12 cellular contexts compared by ENCODE assay signal in genomic region chrX:39808471-39808917, GRCh38.
DNase-seq lines count a peak whose midpoint lies in the region; ATAC-seq and TF ChIP-seq lines count a peak whose summit lies in the region.
"Had no signal": no experiment of that assay in that cellular context is flagged by ENCODE, and none has a peak within 500 bp of the region (broad histone marks: within the 10 kb centered on the region; RNA-seq: fewer than 3 reads in every experiment).

No MANE protein-coding gene starts in this region.

- no peaks in the 10 kb centered on the region for H3K36me3 ChIP-seq in breast epithelium

- no peak overlapping the region for H3K27ac Mint-ChIP-seq in MCF 10A (ENCODE audit: low read depth, unreplicated experiment)

- H3K4me1 Mint-ChIP-seq in MCF 10A (ENCODE audit: insufficient read depth, unreplicated experiment), result peaks cover 11% of the 10 kb centered on the region

- peaks cover 74% of the 10 kb centered on the region for H3K27me3 Mint-ChIP-seq in MCF 10A (ENCODE audit: insufficient read depth, unreplicated experiment)

- H3K9me3 Mint-ChIP-seq in MCF 10A (ENCODE audit: unreplicated experiment), result peaks cover 8% of the 10 kb centered on the region

- intact Hi-C loops in breast epithelium (cut with DNase I; ENCODE audit: low total_unique reads), result no loop called here
- intact Hi-C loops in MCF 10A (cut with micrococcal nuclease), result no loop called here

- H3K4me3 ChIP-seq in breast epithelium, result no peak overlapping the region

- ATAC-seq in left lobe of liver, result peak; percentile 48
- ATAC-seq in HG03342 (IDR thresholded peaks at IDR 0.05; ENCODE audit: unreplicated experiment), result no peak
- no peak for ATAC-seq in HG02884 (IDR thresholded peaks at IDR 0.05; ENCODE audit: unreplicated experiment)

- POLR2A ChIA-PET in MCF 10A (lab: Yijun Ruan, JAX), result no interaction called here

- no peak for TF ChIP-seq CTCF in breast epithelium (IDR thresholded peaks at IDR 0.05)
- TF ChIP-seq CTCF in MCF 10A (IDR thresholded peaks at IDR 0.05; ENCODE audit: unreplicated experiment), result no peak

- CTCF ChIA-PET in MCF 10A (lab: Yijun Ruan, JAX), result interaction anchor here (0.6 kb wide), 1 partner anchor 15 kb away, joined by 3 read pairs; no protein-coding TSS in a partner anchor

- H3K27ac ChIP-seq in breast epithelium, result peak overlapping the region; percentile 60 to 65
- H3K27ac ChIP-seq: 22Rv1, foreskin keratinocyte had no signal

- DNase-seq in breast epithelium (ENCODE audit: low spot score in 2 of 2) (peak in 1 of 2 donors; percentile 40), MCF 10A (ENCODE audit: unreplicated experiment) (no peak), dedifferentiated amniotic fluid mesenchymal stem cell (ENCODE audit: extremely low spot score) (peak; percentile 51), left lobe of liver (ENCODE audit: low spot score) (no peak), ureter (ENCODE audit: low spot score) (peak; percentile 50)
- no peak for DNase-seq in activated naive CD4-positive, alpha-beta T cell treated with anti-CD3 and anti-CD28 coated beads, Interleukin-2, amount 50 U/mL, for 16 hours
- DNase-seq: activated effector memory CD4-positive, alpha-beta T cell treated with anti-CD3 and anti-CD28 coated beads, Interleukin-2, amount 50 U/mL, for 16 hours; NCI-H524 had no signal

- no peak overlapping the region for H3K4me3 Mint-ChIP-seq in MCF 10A (ENCODE audit: unreplicated experiment)

- H3K27me3 ChIP-seq in breast epithelium, result peaks cover 0 to 62% of the 10 kb centered on the region in 2 donors
- H3K27me3 ChIP-seq: foreskin keratinocyte had no signal

- no peaks in the 10 kb centered on the region for H3K36me3 Mint-ChIP-seq in MCF 10A (ENCODE audit: insufficient read depth, unreplicated experiment)

- no peaks in the 10 kb centered on the region for H3K4me1 ChIP-seq in breast epithelium
- H3K4me1 ChIP-seq: foreskin keratinocyte had no signal

- no peaks in the 10 kb centered on the region for H3K9me3 ChIP-seq in breast epithelium

- BruUV-seq in MCF 10A (replicated peaks; lab: Mats Ljungman, UMichigan), result no TSS peak

- TF ChIP-seq POLR2A in breast epithelium (IDR thresholded peaks at IDR 0.05), result no peak

Comparison
In these comparisons a context has a peak if more than half of its experiments do, and no peak if none do; other contexts are left out.
1. DNase-seq: peak in dedifferentiated amniotic fluid mesenchymal stem cell (single experiment) and ureter (single experiment); none in MCF 10A (single experiment), left lobe of liver (single experiment) and activated naive CD4-positive, alpha-beta T cell treated with anti-CD3 and anti-CD28 coated beads, Interleukin-2, amount 50 U/mL, for 16 hours (single experiment).